ENCODE assay signal across 7 cellular contexts in the genomic region with DNA sequence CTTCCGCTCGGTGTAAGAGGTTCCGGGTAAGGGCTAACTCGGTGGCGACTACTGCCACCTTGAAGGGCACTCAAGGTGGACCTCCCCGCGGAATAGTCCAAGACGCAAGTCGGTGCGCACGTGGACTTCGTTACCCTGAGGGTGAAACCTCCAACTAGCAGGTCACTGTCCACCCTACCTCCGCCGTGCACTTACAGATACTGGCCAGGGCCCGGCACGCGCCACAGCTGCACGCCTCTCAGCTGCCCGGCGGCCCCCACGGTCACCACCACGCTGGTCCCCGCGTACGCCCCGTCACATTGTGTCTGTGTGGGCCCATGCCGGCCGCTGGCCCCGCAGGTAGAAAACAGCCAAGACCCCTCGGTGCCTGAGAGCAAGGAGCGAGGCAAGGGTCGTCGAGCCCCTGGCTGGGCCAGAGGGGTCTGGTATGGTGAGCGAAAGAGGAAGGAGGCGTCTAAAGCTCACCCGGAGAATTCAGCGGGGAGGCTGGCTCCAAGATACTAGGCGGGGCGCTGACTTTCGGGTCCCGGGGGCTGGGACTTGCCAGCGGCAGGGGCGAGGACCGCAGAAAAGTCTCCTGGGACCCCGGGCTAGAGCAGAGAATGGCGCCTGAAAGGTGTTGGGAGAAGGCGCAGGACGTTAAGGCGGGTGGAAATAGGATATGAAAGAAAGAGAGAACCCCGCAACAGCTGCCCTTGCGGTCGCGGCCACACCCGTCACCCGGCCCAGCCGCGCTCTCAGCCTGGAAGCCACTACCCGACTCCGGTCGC. TPM values are rescaled to one million over a fixed set of nuclear protein-coding genes. Genes with fewer than 3 reads are reported as not detected.
A peak's percentile ranks its signal among the peaks of the same experiment; 100 is the strongest.
DNase-seq lines count a peak whose midpoint lies in the region; ATAC-seq and TF ChIP-seq lines count a peak whose summit lies in the region.

No MANE protein-coding gene starts in this region.

- H3K4me3 ChIP-seq in GM23338 (peak overlapping the region; percentile 62), fibroblast of mammary gland (ENCODE audit: control insufficient read depth, low read depth, low read length) (peak overlapping the region; percentile 12), parathyroid adenoma (ENCODE audit: low read depth, low read length) (no peak overlapping the region)

- H3K4me1 Mint-ChIP-seq in GM23338 (peaks cover 8% of the 10 kb centered on the region; the same call in 1 of the 3 replicates), T-cell (peaks cover 24 to 34% (median 24%) of the 10 kb centered on the region in 3 donors)

- no peaks in the 10 kb centered on the region; the same call in 1 of the 2 replicates for H4K20me1 ChIP-seq in GM23338 (replicated peaks; ENCODE audit: insufficient read depth)

- H3K27ac ChIP-seq in GM23338 (ENCODE audit: low read depth) (no peak overlapping the region), parathyroid adenoma (no peak overlapping the region)

- POLR2A ChIA-PET in T-cell (lab: Charles Lee) = no interaction called here

- DNase-seq in GM23338 (ENCODE audit: low spot score) = peak; percentile 48
- peak in 12 of 34 experiments; percentile 14 to 46 (median 26) for DNase-seq in T-cell
- DNase-seq in fibroblast of mammary gland (ENCODE audit: low read depth) = no peak
- DNase-seq in DMS79 treated with DMSO at 0.1 percent for 48 hours (lab: John Stamatoyannopoulos, UW) = no peak
- DNase-seq in C1 segment of cervical spinal cord (lab: John Stamatoyannopoulos, UW) = no peak

- no peaks in the 10 kb centered on the region for H3K36me3 ChIP-seq in GM23338 (ENCODE audit: insufficient read depth)
- no peaks in the 10 kb centered on the region for H3K36me3 ChIP-seq in parathyroid adenoma (ENCODE audit: control insufficient read depth, insufficient read depth, low read length)

- ATAC-seq in GM23338 = peak; percentile 21
- peak; percentile 39 to 55 (median 52) for ATAC-seq in T-cell (replicated peaks in 1 of 4)
- ATAC-seq in HG02938 (IDR thresholded peaks at IDR 0.05; ENCODE audit: unreplicated experiment) = no peak

- no peak overlapping the region for H3K27ac Mint-ChIP-seq in GM23338
- peak overlapping the region in 1 of 2 donors; percentile 27 for H3K27ac Mint-ChIP-seq in T-cell

- H3K36me3 Mint-ChIP-seq in GM23338 (ENCODE audit: low read depth) (peaks cover 10% of the 10 kb centered on the region; the same call in 2 of the 3 replicates), T-cell (peaks cover 3% of the 10 kb centered on the region)

- no peaks in the 10 kb centered on the region for H3K79me2 ChIP-seq in GM23338 (replicated peaks; ENCODE audit: insufficient read depth)
- no peaks in the 10 kb centered on the region for H3K79me2 ChIP-seq in parathyroid adenoma

- CTCF ChIA-PET in T-cell (lab: Charles Lee) = no interaction called here

- H3K4me2 ChIP-seq in GM23338 (peak overlapping the region; percentile 93), parathyroid adenoma (ENCODE audit: low read length) (peak overlapping the region; percentile 48)

- H3K9me3 Mint-ChIP-seq in GM23338 (no peaks in the 10 kb centered on the region), T-cell (no peaks in the 10 kb centered on the region)

- peaks cover 55% of the 10 kb centered on the region for H3K27me3 Mint-ChIP-seq in GM23338 (ENCODE audit: insufficient read depth, low read depth, poor library complexity)
- H3K27me3 Mint-ChIP-seq in T-cell = peaks cover 14 to 26% of the 10 kb centered on the region in 2 donors

- no peak overlapping the region for H3K9ac ChIP-seq in parathyroid adenoma

- H2AFZ ChIP-seq in GM23338 (peak overlapping the region; percentile 87; the same call in 1 of the 2 replicates), parathyroid adenoma (peak overlapping the region; percentile 38)

- TF ChIP-seq CTCF in GM23338 (conservative IDR thresholded peaks at IDR 0.05; ENCODE audit: low read depth in 2 of 2) = no peak
- no peak for TF ChIP-seq CTCF in fibroblast of mammary gland (conservative IDR thresholded peaks at IDR 0.05; ENCODE audit: control insufficient read depth, insufficient read depth, low read depth, low read length)
- no peak for TF ChIP-seq CTCF in parathyroid adenoma (IDR thresholded peaks at IDR 0.05)

- 0 out of 2 replicates have a peak, but pooled peaks cover 10% of the 10 kb centered on the region for H3K4me1 ChIP-seq in GM23338 (ENCODE audit: insufficient read depth)
- no peaks in the 10 kb centered on the region for H3K4me1 ChIP-seq in parathyroid adenoma

- H3K9me2 ChIP-seq in GM23338 (ENCODE audit: insufficient read depth) = no peaks in the 10 kb centered on the region

- H3K4me3 Mint-ChIP-seq in GM23338 (peak overlapping the region; percentile 76), T-cell (peak overlapping the region; percentile 72 to 80 (median 76))

- H3K27me3 ChIP-seq in GM23338 (ENCODE audit: insufficient read depth) = peaks cover 79% of the 10 kb centered on the region
- H3K27me3 ChIP-seq in parathyroid adenoma (ENCODE audit: control insufficient read depth, insufficient read depth, low read length) = no peaks in the 10 kb centered on the region

- no peaks in the 10 kb centered on the region for H3K9me3 ChIP-seq in parathyroid adenoma (ENCODE audit: control insufficient read depth, low read length)

- H3F3A ChIP-seq in GM23338 (replicated peaks; ENCODE audit: low read depth) = peaks cover 23% of the 10 kb centered on the region

TF ChIP-seq in GM23338, 12 proteins besides CTCF, POLR2A, EP300 and RAD21:
- TF ChIP-seq EZH2phosphoT487 (IDR thresholded peaks at IDR 0.05; ENCODE audit: unreplicated experiment) = peak; percentile 57
- TF ChIP-seq NANOG (IDR thresholded peaks at IDR 0.05; ENCODE audit: borderline replicate concordance) = no peak
- no peak for TF ChIP-seq CREB1 (CRISPR knock-in tag; IDR thresholded peaks at IDR 0.05; ENCODE audit: low read depth)
- TF ChIP-seq EZH2 (IDR thresholded peaks at IDR 0.05; ENCODE audit: low read depth, unreplicated experiment) = peak; percentile 84
- no peak for TF ChIP-seq POLR2AphosphoS5 (IDR thresholded peaks at IDR 0.05; ENCODE audit: low read depth)
- TF ChIP-seq ETS1 (IDR thresholded peaks at IDR 0.05) = no peak
- TF ChIP-seq STAT1 (IDR thresholded peaks at IDR 0.05; ENCODE audit: unreplicated experiment) = no peak

RNA-seq across cellular contexts. Expression of gene LTK, which starts 0.9 kb away (rescaled TPM):
- total RNA-seq in GM23338 (2014; rRNA removed; shearing (Covaris generic)) = 0.14 TPM in 1 of 2 replicates, not detected in the other
- 0.40 TPM in 1 of 2 replicates, not detected in the other for polyA plus RNA-seq in GM23338 (2016; fragmentation: Nextera tagmentation; extraction: Ambion mirVana)
- total RNA-seq in T-cell = 10 to 100 TPM in 1 of 5 donors, 1 to 10 TPM in 4; 2.0 to 14.3 (median 6.8) TPM

RNA-seq across cellular contexts. Expression of gene ITPKA, which starts 19.0 kb away (rescaled TPM):
- 1.5 and 2.1 TPM in 2 replicates for total RNA-seq in GM23338 (2014; rRNA removed; shearing (Covaris generic))
- polyA plus RNA-seq in GM23338 (2016; fragmentation: Nextera tagmentation; extraction: Ambion mirVana) = 0.35 and 0.55 TPM in 2 replicates
- under 1 TPM in 1 of 5 donors, not detected in 4; 0.38 TPM for total RNA-seq in T-cell

RNA-seq across cellular contexts. Expression of gene RPAP1, which starts 31.4 kb away (rescaled TPM):
- total RNA-seq in GM23338 (2014; rRNA removed; shearing (Covaris generic)) = 47.1 and 69.0 TPM in 2 replicates
- 40.1 and 42.3 TPM in 2 replicates for polyA plus RNA-seq in GM23338 (2016; fragmentation: Nextera tagmentation; extraction: Ambion mirVana)
- 10 to 100 TPM; 33.5 to 57.8 (median 53.2) TPM for total RNA-seq in T-cell

RNA-seq across cellular contexts. Expression of gene TYRO3, which starts 46.3 kb away (rescaled TPM):
- 56.4 and 61.0 TPM in 2 replicates for total RNA-seq in GM23338 (2014; rRNA removed; shearing (Covaris generic))
- 32.1 and 32.6 TPM in 2 replicates for polyA plus RNA-seq in GM23338 (2016; fragmentation: Nextera tagmentation; extraction: Ambion mirVana)
- 1 to 10 TPM in 1 of 5 donors, under 1 TPM in 3, not detected in 1; 0.62 to 1.5 (median 0.78) TPM for total RNA-seq in T-cell
